33 cellular contexts compared by ENCODE assay signal in the genomic region with DNA sequence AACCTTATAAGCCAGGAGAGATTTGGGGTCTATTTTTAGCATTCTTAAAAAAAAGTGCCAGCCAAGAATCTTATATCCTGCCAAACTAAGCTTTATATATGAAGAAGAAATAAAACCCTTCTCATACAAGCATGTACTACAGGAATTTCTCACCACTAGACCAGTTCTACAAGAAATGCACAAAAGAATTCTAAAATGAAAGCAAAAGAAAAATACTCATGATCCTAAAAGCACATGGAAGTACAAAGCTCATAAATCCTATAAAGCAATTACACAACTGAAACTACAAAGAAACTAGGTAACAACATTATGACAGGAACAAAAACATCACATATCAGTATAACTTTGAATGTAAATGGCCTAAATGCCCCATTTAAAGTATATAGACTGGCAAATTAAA. TPM values are rescaled to one million over a fixed set of nuclear protein-coding genes. Genes with fewer than 3 reads are reported as not detected.
"Had no signal": no experiment of that assay in that cellular context is flagged by ENCODE, and none has a peak within 500 bp of the region (broad histone marks: within the 10 kb centered on the region; RNA-seq: fewer than 3 reads in every experiment).

No MANE protein-coding gene starts in this region.

- H3K36me3 Mint-ChIP-seq: activated naive CD4-positive, alpha-beta T cell treated with anti-CD3 and anti-CD28 coated beads, Interleukin-2, amount 10 ng/mL, durations not matched to agents 7 days and 5 days; activated naive CD8-positive, alpha-beta T cell treated with anti-CD3 and anti-CD28 coated beads, Interleukin-2, amount 10 ng/mL, durations not matched to agents 7 days and 5 days had no signal

- H3K9me3 Mint-ChIP-seq: activated CD4-positive, alpha-beta memory T cell treated with anti-CD3 and anti-CD28 coated beads, Interleukin-2, amount 10 ng/mL, durations not matched to agents 7 days and 5 days; central memory CD8-positive, alpha-beta T cell had no signal

- H3K27ac ChIP-seq: brain microvascular endothelial cell, esophagus muscularis mucosa, foreskin keratinocyte, gastrocnemius medialis, heart left ventricle had no signal

- DNase-seq: activated CD4-positive, alpha-beta memory T cell treated with anti-CD3 and anti-CD28 coated beads, Interleukin-2, amount 10 ng/mL, durations not matched to agents 7 days and 5 days; activated CD4-positive, alpha-beta T cell treated with anti-CD3 and anti-CD28 coated beads for 36 hours; activated CD4-positive, alpha-beta T cell treated with anti-CD3 and anti-CD28 coated beads, Interleukin-2, amount 10 ng/mL, durations not matched to agents 7 days and 5 days; activated CD4-positive, alpha-beta T cell treated with anti-CD3 and anti-CD28 coated beads, Interleukin-2, amount 50 U/mL, for 4 hours; activated CD4-positive, CD25-positive, alpha-beta regulatory T cell; activated CD4-positive, CD25-positive, alpha-beta regulatory T cell treated with anti-CD3 and anti-CD28 coated beads, Interleukin-2, amount 50 U/mL, for 72 hours; activated CD8-positive, alpha-beta memory T cell treated with anti-CD3 and anti-CD28 coated beads, Interleukin-2, amount 50 U/mL, for 48 hours; activated gamma-delta T cell; activated naive CD4-positive, alpha-beta T cell; activated naive CD4-positive, alpha-beta T cell treated with anti-CD3 and anti-CD28 coated beads, Interleukin-2, amount 10 ng/mL, durations not matched to agents 7 days and 5 days; activated naive CD8-positive, alpha-beta T cell treated with anti-CD3 and anti-CD28 coated beads, Interleukin-2, amount 10 ng/mL, durations not matched to agents 7 days and 5 days; activated T-cell treated with anti-CD3 and anti-CD28 coated beads for 4 hours; activated T-cell treated with anti-CD3 and anti-CD28 coated beads, Interleukin-2, amount 50 U/mL, for 24 hours; activated T-cell treated with anti-CD3 and anti-CD28 coated beads, Interleukin-2, amount 50 U/mL, for 72 hours; brain microvascular endothelial cell; cortex of kidney; dermis blood vessel endothelial cell; effector CD4-positive, alpha-beta T cell; effector memory CD8-positive, alpha-beta T cell; foreskin keratinocyte; gastrocnemius medialis; glutamatergic neuron; heart left ventricle; T-helper 2 cell had no signal

- ATAC-seq: activated CD4-positive, alpha-beta T cell treated with anti-CD3 and anti-CD28 coated beads for 36 hours; activated naive CD4-positive, alpha-beta T cell treated with anti-CD3 and anti-CD28 coated beads, Interleukin-2, amount 50 U/mL, for 72 hours; activated T-cell treated with anti-CD3 and anti-CD28 coated beads, Interleukin-2, amount 50 U/mL, for 72 hours; effector memory CD8-positive, alpha-beta T cell; foreskin keratinocyte; gastrocnemius medialis; heart left ventricle had no signal

- H3K27me3 Mint-ChIP-seq: activated naive CD4-positive, alpha-beta T cell treated with anti-CD3 and anti-CD28 coated beads, Interleukin-2, amount 10 ng/mL, durations not matched to agents 7 days and 5 days had no signal

- H3K27me3 ChIP-seq: brain microvascular endothelial cell, esophagus muscularis mucosa, gastrocnemius medialis, heart left ventricle had no signal

- H3K9me3 ChIP-seq: gastrocnemius medialis had no signal

- H3K27ac Mint-ChIP-seq: activated CD4-positive, alpha-beta memory T cell treated with anti-CD3 and anti-CD28 coated beads, Interleukin-2, amount 10 ng/mL, durations not matched to agents 7 days and 5 days; activated CD4-positive, alpha-beta T cell treated with anti-CD3 and anti-CD28 coated beads for 36 hours; activated CD4-positive, alpha-beta T cell treated with anti-CD3 and anti-CD28 coated beads, Interleukin-2, amount 10 ng/mL, durations not matched to agents 7 days and 5 days; activated naive CD4-positive, alpha-beta T cell treated with anti-CD3 and anti-CD28 coated beads, Interleukin-2, amount 10 ng/mL, durations not matched to agents 7 days and 5 days; activated naive CD4-positive, alpha-beta T cell treated with anti-CD3 and anti-CD28 coated beads, Interleukin-2, amount 50 U/mL, for 72 hours; activated naive CD8-positive, alpha-beta T cell treated with anti-CD3 and anti-CD28 coated beads, Interleukin-2, amount 10 ng/mL, durations not matched to agents 7 days and 5 days; activated T-cell treated with anti-CD3 and anti-CD28 coated beads, Interleukin-2, amount 50 U/mL, for 24 hours; activated T-cell treated with anti-CD3 and anti-CD28 coated beads, Interleukin-2, amount 50 U/mL, for 72 hours; effector memory CD8-positive, alpha-beta T cell had no signal

- H3K4me3 Mint-ChIP-seq: activated CD4-positive, alpha-beta memory T cell treated with anti-CD3 and anti-CD28 coated beads, Interleukin-2, amount 10 ng/mL, durations not matched to agents 7 days and 5 days; activated CD4-positive, alpha-beta T cell treated with anti-CD3 and anti-CD28 coated beads for 36 hours; activated CD4-positive, alpha-beta T cell treated with anti-CD3 and anti-CD28 coated beads, Interleukin-2, amount 10 ng/mL, durations not matched to agents 7 days and 5 days; activated naive CD4-positive, alpha-beta T cell treated with anti-CD3 and anti-CD28 coated beads, Interleukin-2, amount 10 ng/mL, durations not matched to agents 7 days and 5 days; activated naive CD8-positive, alpha-beta T cell treated with anti-CD3 and anti-CD28 coated beads, Interleukin-2, amount 10 ng/mL, durations not matched to agents 7 days and 5 days; activated T-cell treated with anti-CD3 and anti-CD28 coated beads, Interleukin-2, amount 50 U/mL, for 24 hours; activated T-cell treated with anti-CD3 and anti-CD28 coated beads, Interleukin-2, amount 50 U/mL, for 72 hours; central memory CD8-positive, alpha-beta T cell; effector memory CD8-positive, alpha-beta T cell had no signal

- FAIRE-seq: astrocyte, bronchial epithelial cell, endometrium, endothelial cell of umbilical vein had no signal

- H3K4me3 ChIP-seq: esophagus muscularis mucosa, gastrocnemius medialis, heart left ventricle had no signal

- H3K36me3 ChIP-seq: brain microvascular endothelial cell, esophagus muscularis mucosa, gastrocnemius medialis, heart left ventricle had no signal

- H3K4me1 Mint-ChIP-seq: activated CD4-positive, alpha-beta T cell treated with anti-CD3 and anti-CD28 coated beads, Interleukin-2, amount 10 ng/mL, durations not matched to agents 7 days and 5 days; activated naive CD4-positive, alpha-beta T cell treated with anti-CD3 and anti-CD28 coated beads, Interleukin-2, amount 10 ng/mL, durations not matched to agents 7 days and 5 days; central memory CD8-positive, alpha-beta T cell had no signal

- H3K4me1 ChIP-seq: esophagus muscularis mucosa, foreskin keratinocyte, gastrocnemius medialis had no signal

RNA-seq across cellular contexts. Expression of gene HTR4, which starts 34.5 kb away (rescaled TPM):
- total RNA-seq: activated CD4-positive, alpha-beta memory T cell treated with anti-CD3 and anti-CD28 coated beads, Interleukin-2, amount 10 ng/mL, durations not matched to agents 7 days and 5 days; activated CD4-positive, alpha-beta T cell treated with anti-CD3 and anti-CD28 coated beads for 36 hours; activated CD4-positive, alpha-beta T cell treated with anti-CD3 and anti-CD28 coated beads, Interleukin-2, amount 10 ng/mL, durations not matched to agents 7 days and 5 days; activated naive CD4-positive, alpha-beta T cell treated with anti-CD3 and anti-CD28 coated beads, Interleukin-2, amount 50 U/mL, for 72 hours; activated naive CD8-positive, alpha-beta T cell treated with anti-CD3 and anti-CD28 coated beads, Interleukin-2, amount 10 ng/mL, durations not matched to agents 7 days and 5 days; activated T-cell treated with anti-CD3 and anti-CD28 coated beads, Interleukin-2, amount 50 U/mL, for 72 hours; astrocyte; bronchial epithelial cell; dermis blood vessel endothelial cell; endothelial cell of umbilical vein; epithelial cell of proximal tubule; foreskin keratinocyte; T-helper 1 cell treated with Interleukin-12 subunit alpha and Interleukin-12 subunit beta and Interleukin-4 antibody, amounts not matched to agents 30 ng/mL and 1 ng/mL, for 36 hours had no signal
- polyA plus RNA-seq: endothelial cell of umbilical vein, foreskin keratinocyte had no signal
